ENCODE assay signal across 8 cellular contexts in genomic region chrX:130091976-130092522, GRCh38. TPM values are rescaled to one million over a fixed set of nuclear protein-coding genes. Genes with fewer than 3 reads are reported as not detected.
DNase-seq lines count a peak whose midpoint lies in the region; ATAC-seq and TF ChIP-seq lines count a peak whose summit lies in the region.

No MANE protein-coding gene starts in this region.

- peaks cover 4% of the 10 kb centered on the region for H3K36me3 Mint-ChIP-seq in activated CD4-positive, alpha-beta memory T cell treated with anti-CD3 and anti-CD28 coated beads for 36 hours

- H3K9ac ChIP-seq in Loucy (ENCODE audit: low read depth, low read length, poor library complexity, severe bottlenecking): peak overlapping the region; percentile 73

- POLR2A ChIA-PET in activated CD4-positive, alpha-beta memory T cell treated with anti-CD3 and anti-CD28 coated beads for 36 hours (lab: Charles Lee): interaction anchor here (1.5 kb wide), 1 partner anchor 10 kb away, joined by 6 read pairs; no protein-coding TSS in a partner anchor

- intact Hi-C loops in activated CD4-positive, alpha-beta memory T cell treated with anti-CD3 and anti-CD28 coated beads for 36 hours (cut with micrococcal nuclease): loop anchor here (1.0 to 2.0 kb wide), 3 partner anchors 10 to 29 kb away; no protein-coding TSS in a partner anchor
- intact Hi-C loops in left cardiac atrium (cut with DNase I): no loop called here

- peak overlapping the region; percentile 98 for H3K27ac Mint-ChIP-seq in activated CD4-positive, alpha-beta memory T cell treated with anti-CD3 and anti-CD28 coated beads for 36 hours

- H2AFZ ChIP-seq in Loucy (ENCODE audit: low read length): no peak overlapping the region

- H3K9me3 ChIP-seq in Loucy (ENCODE audit: insufficient read depth, low read depth, low read length): no peaks in the 10 kb centered on the region

- H3K4me3 ChIP-seq in GM12875 (ENCODE audit: low read depth, low read length) (peak overlapping the region; percentile 52), Loucy (ENCODE audit: low read length, poor library complexity, severe bottlenecking) (peak overlapping the region; percentile 69)

- no peaks in the 10 kb centered on the region for H3K27me3 ChIP-seq in Loucy (ENCODE audit: insufficient read depth, low read length, poor library complexity, severe bottlenecking)

- H3K4me2 ChIP-seq in Loucy (ENCODE audit: low read depth, low read length, poor library complexity, severe bottlenecking): peak overlapping the region; percentile 77

- H3K4me3 Mint-ChIP-seq in activated CD4-positive, alpha-beta memory T cell treated with anti-CD3 and anti-CD28 coated beads for 36 hours: peak overlapping the region; percentile 84

- no peaks in the 10 kb centered on the region for H3K9me2 ChIP-seq in Loucy (replicated peaks; ENCODE audit: low read depth, low read length)

- in situ Hi-C loops in G401 (cut with HindIII; ENCODE audit: low sequenced_read_pairs): no loop called here

- peak; percentile 99 for ATAC-seq in GM21786 (IDR thresholded peaks at IDR 0.05; ENCODE audit: unreplicated experiment)
- peak; percentile 67 to 88 for ATAC-seq in left cardiac atrium

- CTCF ChIA-PET in activated CD4-positive, alpha-beta memory T cell treated with anti-CD3 and anti-CD28 coated beads for 36 hours (lab: Charles Lee): interaction anchor here (1.2 kb wide), 1 partner anchor 13 kb away, joined by 7 read pairs; no protein-coding TSS in a partner anchor

- peaks cover 51% of the 10 kb centered on the region for H3K4me1 Mint-ChIP-seq in activated CD4-positive, alpha-beta memory T cell treated with anti-CD3 and anti-CD28 coated beads for 36 hours (ENCODE audit: low read depth)

- no peaks in the 10 kb centered on the region for H3K36me3 ChIP-seq in Loucy (ENCODE audit: insufficient read depth, low read length)

- DNase-seq in activated CD4-positive, alpha-beta memory T cell treated with anti-CD3 and anti-CD28 coated beads for 36 hours: peak; percentile 94
- peak; percentile 50 for DNase-seq in left cardiac atrium
- peak; percentile 47 for DNase-seq in stimulated activated CD8-positive, alpha-beta memory T cell treated with anti-CD3 and anti-CD28 coated beads, Interleukin-12 subunit alpha, Interleukin-12 subunit beta, amount 100 ng/mL, for 24 hours (ENCODE audit: extremely low read depth)
- DNase-seq in G401 (ENCODE audit: low spot score): no peak
- no peak for DNase-seq in NCI-H524 (lab: John Stamatoyannopoulos, UW)

- no peaks in the 10 kb centered on the region for H3K9me3 Mint-ChIP-seq in activated CD4-positive, alpha-beta memory T cell treated with anti-CD3 and anti-CD28 coated beads for 36 hours

- no peaks in the 10 kb centered on the region; the same call in 1 of the 2 replicates for H3F3A ChIP-seq in Loucy (ENCODE audit: low read depth)

- TF ChIP-seq CTCF in GM12875 (IDR thresholded peaks at IDR 0.05; ENCODE audit: borderline replicate concordance, insufficient read depth, low read depth, low read length) (peak; percentile 24; the same call in 1 of the 2 replicates), Loucy (conservative IDR thresholded peaks at IDR 0.05; ENCODE audit: low read length) (peak; percentile 33)

- H4K20me1 ChIP-seq in Loucy (ENCODE audit: insufficient read depth, low read length, poor library complexity, severe bottlenecking): no peaks in the 10 kb centered on the region

- no peaks in the 10 kb centered on the region for H3K27me3 Mint-ChIP-seq in activated CD4-positive, alpha-beta memory T cell treated with anti-CD3 and anti-CD28 coated beads for 36 hours

- H3K4me1 ChIP-seq in Loucy (ENCODE audit: insufficient read depth, low read length, poor library complexity, severe bottlenecking): peaks cover 61% of the 10 kb centered on the region

- H3K79me2 ChIP-seq in Loucy (ENCODE audit: insufficient read depth, low read length): peaks cover 61% of the 10 kb centered on the region

RNA-seq across cellular contexts. Expression of gene ELF4, which starts 18.2 kb away (rescaled TPM):
- total RNA-seq in activated CD4-positive, alpha-beta memory T cell treated with anti-CD3 and anti-CD28 coated beads for 36 hours: 10 to 100 TPM; 28.0 to 28.2 TPM
- 1 to 10 TPM; 4.2 to 6.4 TPM for total RNA-seq in left cardiac atrium
- total RNA-seq in G401 (2014; rRNA removed; shearing (Covaris generic)): 8.4 and 16.1 TPM in 2 replicates

Comparison
In these comparisons a context has a peak if more than half of its experiments do, and no peak if none do; other contexts are left out.
1. DNase-seq: peak in activated CD4-positive, alpha-beta memory T cell treated with anti-CD3 and anti-CD28 coated beads for 36 hours (single experiment), left cardiac atrium (single experiment) and stimulated activated CD8-positive, alpha-beta memory T cell treated with anti-CD3 and anti-CD28 coated beads, Interleukin-12 subunit alpha, Interleukin-12 subunit beta, amount 100 ng/mL, for 24 hours (single experiment); none in G401 (single experiment) and NCI-H524 (0 of 2).